In the genomic region with DNA sequence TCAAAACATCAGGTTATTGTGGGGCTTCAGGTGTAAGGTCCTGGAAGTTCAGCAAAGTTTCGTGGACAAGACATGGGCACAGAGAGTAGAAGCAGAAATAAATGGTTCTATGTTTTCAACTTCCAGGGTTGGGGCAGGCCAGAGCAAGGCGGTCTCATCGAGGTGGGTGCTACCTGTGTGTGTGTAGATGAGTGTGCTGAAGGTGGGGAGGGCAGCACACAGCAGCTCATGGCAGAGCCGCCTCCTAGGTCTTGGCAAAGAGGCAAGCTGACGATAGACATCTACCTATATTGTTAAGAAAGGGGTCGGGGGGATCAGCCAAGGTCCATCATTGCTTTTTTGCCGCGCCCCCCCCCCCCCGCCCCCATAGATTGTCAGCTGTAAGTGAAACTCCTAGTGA, we compare ENCODE assay signal across 8 cellular contexts. TPM values are rescaled to one million over a fixed set of nuclear protein-coding genes. Genes with fewer than 3 reads are reported as not detected.
A peak's percentile ranks its signal among the peaks of the same experiment; 100 is the strongest.
DNase-seq lines count a peak whose midpoint lies in the region; ATAC-seq and TF ChIP-seq lines count a peak whose summit lies in the region.

No MANE protein-coding gene starts in this region.

- peaks cover 21 to 76% (median 70%) of the 10 kb centered on the region in 5 donors for H3K4me1 ChIP-seq in subcutaneous abdominal adipose tissue (ENCODE audit: control insufficient read depth in 5 of 5, insufficient read depth in 5 of 5, low read length in 5 of 5)

- CTCF ChIA-PET in WTC11 (lab: Charles Lee), result interaction anchor here (0.6 to 4.7 kb wide), 5 partner anchors 10 to 188 kb away, joined by 3 to 36 read pairs (median 4); partner anchors contain the start of gene MXD3

- POLR2A ChIA-PET in WTC11 (lab: Charles Lee), result no interaction called here

- no peaks in the 10 kb centered on the region for H3K27me3 ChIP-seq in subcutaneous abdominal adipose tissue (ENCODE audit: control insufficient read depth in 5 of 5, insufficient read depth in 4 of 5, low read length in 5 of 5)

- H3K9me3 Mint-ChIP-seq in activated T-cell treated with anti-CD3 and anti-CD28 coated beads, Interleukin-2, amount 50 U/mL, for 24 hours, result no peaks in the 10 kb centered on the region
- H3K9me3 Mint-ChIP-seq in WTC11, result no peaks in the 10 kb centered on the region
- H3K9me3 Mint-ChIP-seq in immature natural killer cell, result no peaks in the 10 kb centered on the region

- H3K27ac ChIP-seq in subcutaneous abdominal adipose tissue (ENCODE audit: low read depth, low read length), result peak overlapping the region; percentile 90

- no peak overlapping the region for H3K4me3 ChIP-seq in subcutaneous abdominal adipose tissue (ENCODE audit: low read depth in 1 of 5, low read length in 5 of 5)

- H3K27me3 Mint-ChIP-seq in activated T-cell treated with anti-CD3 and anti-CD28 coated beads, Interleukin-2, amount 50 U/mL, for 24 hours, result no peaks in the 10 kb centered on the region
- H3K27me3 Mint-ChIP-seq in WTC11 (ENCODE audit: low read depth) (no peaks in the 10 kb centered on the region), immature natural killer cell (ENCODE audit: low read depth in 3 of 3) (peaks cover 16 to 47% (median 41%) of the 10 kb centered on the region in 3 donors)

- ATAC-seq in WTC11 (no peak), HG02759 (IDR thresholded peaks at IDR 0.05; ENCODE audit: unreplicated experiment) (no peak), HG03095 (IDR thresholded peaks at IDR 0.05; ENCODE audit: unreplicated experiment) (no peak)

- peaks cover 72% of the 10 kb centered on the region for H3K36me3 Mint-ChIP-seq in activated T-cell treated with anti-CD3 and anti-CD28 coated beads, Interleukin-2, amount 50 U/mL, for 24 hours (ENCODE audit: low read depth)
- peaks cover 19% of the 10 kb centered on the region for H3K36me3 Mint-ChIP-seq in WTC11
- H3K36me3 Mint-ChIP-seq in immature natural killer cell, result peaks cover 8 to 16% (median 14%) of the 10 kb centered on the region in 3 donors

- DNase-seq in activated T-cell treated with anti-CD3 and anti-CD28 coated beads, Interleukin-2, amount 50 U/mL, for 24 hours, result no peak
- DNase-seq in activated T-cell treated with anti-CD3 and anti-CD28 coated beads, Interleukin-2, amount 50 U/mL, for 48 hours, result no peak
- DNase-seq in WTC11 (ENCODE audit: low spot score) (no peak), immature natural killer cell (no peak), HPDE6-E6E7 (ENCODE audit: extremely low spot score) (no peak)

- no peak for TF ChIP-seq CTCF in WTC11 (IDR thresholded peaks at IDR 0.05)

- H3K4me1 Mint-ChIP-seq in activated T-cell treated with anti-CD3 and anti-CD28 coated beads, Interleukin-2, amount 50 U/mL, for 24 hours (ENCODE audit: low read depth), result peaks cover 71% of the 10 kb centered on the region
- H3K4me1 Mint-ChIP-seq in WTC11 (peaks cover 49% of the 10 kb centered on the region), immature natural killer cell (peaks cover 84 to 88% of the 10 kb centered on the region in 2 donors)

- H3K27ac Mint-ChIP-seq in activated T-cell treated with anti-CD3 and anti-CD28 coated beads, Interleukin-2, amount 50 U/mL, for 24 hours, result peak overlapping the region; percentile 85
- H3K27ac Mint-ChIP-seq in WTC11 (peak overlapping the region; percentile 78), immature natural killer cell (peak overlapping the region; percentile 92 to 98 (median 96))

- H3K36me3 ChIP-seq in subcutaneous abdominal adipose tissue (ENCODE audit: control insufficient read depth in 5 of 5, insufficient read depth in 5 of 5, low read length in 5 of 5), result peaks cover 5 to 35% (median 23%) of the 10 kb centered on the region in 5 donors

- H3K9ac ChIP-seq in subcutaneous abdominal adipose tissue (ENCODE audit: low read length in 5 of 5), result peak overlapping the region in 1 of 5 donors; percentile 49

- no peaks in the 10 kb centered on the region for H3K9me3 ChIP-seq in subcutaneous abdominal adipose tissue (ENCODE audit: control insufficient read depth in 5 of 5, low read length in 5 of 5)

- H3K4me3 Mint-ChIP-seq in activated T-cell treated with anti-CD3 and anti-CD28 coated beads, Interleukin-2, amount 50 U/mL, for 24 hours, result no peak overlapping the region
- H3K4me3 Mint-ChIP-seq in WTC11, result no peak overlapping the region
- H3K4me3 Mint-ChIP-seq in immature natural killer cell, result peak overlapping the region; percentile 23 to 65 (median 54)

TF ChIP-seq in WTC11, 78 proteins besides CTCF, POLR2A, EP300 and RAD21 (continues in another document):
- no peak for TF ChIP-seq NR3C1 (CRISPR knock-in tag; conservative IDR thresholded peaks at IDR 0.05; ENCODE audit: low read depth)
- TF ChIP-seq NFE2L1 (CRISPR knock-in tag; IDR thresholded peaks at IDR 0.05), result no peak
- TF ChIP-seq ZNF423 (CRISPR knock-in tag; IDR thresholded peaks at IDR 0.05), result no peak
- TF ChIP-seq FOXP4 (CRISPR knock-in tag; IDR thresholded peaks at IDR 0.05), result no peak
- no peak for TF ChIP-seq FOXK1 (CRISPR knock-in tag; IDR thresholded peaks at IDR 0.05)
- TF ChIP-seq PRRX2 (CRISPR knock-in tag; IDR thresholded peaks at IDR 0.05), result no peak
- TF ChIP-seq HMGXB4 (CRISPR knock-in tag; IDR thresholded peaks at IDR 0.05), result no peak
- TF ChIP-seq FOXP1 (CRISPR knock-in tag; IDR thresholded peaks at IDR 0.05; ENCODE audit: borderline replicate concordance), result no peak
- TF ChIP-seq ERG (CRISPR knock-in tag; IDR thresholded peaks at IDR 0.05), result no peak

RNA-seq across cellular contexts. Expression of gene RAB24, which starts 3.8 kb away (rescaled TPM):
- total RNA-seq in WTC11 (2021), result 37.0 to 40.2 TPM (median 38.0 TPM) in 3 replicates
- 10 to 100 TPM; 39.7 to 80.2 (median 45.8) TPM for polyA plus RNA-seq in immature natural killer cell

RNA-seq across cellular contexts. Expression of gene PRELID1, which starts 3.9 kb away (rescaled TPM):
- total RNA-seq in WTC11 (2021), result 235 to 273 TPM (median 245 TPM) in 3 replicates
- 100 to 1,000 TPM; 345 to 494 (median 375) TPM for polyA plus RNA-seq in immature natural killer cell

RNA-seq across cellular contexts. Expression of gene MXD3, which starts 12.0 kb away (rescaled TPM):
- 16.9 to 25.7 TPM (median 18.8 TPM) in 3 replicates for total RNA-seq in WTC11 (2021)
- 1 to 10 TPM; 2.1 to 4.2 (median 4.1) TPM for polyA plus RNA-seq in immature natural killer cell

RNA-seq across cellular contexts. Expression of gene LMAN2, which starts 51.8 kb away (rescaled TPM):
- 141 to 162 TPM (median 147 TPM) in 3 replicates for total RNA-seq in WTC11 (2021)
- 100 to 1,000 TPM; 316 to 441 (median 409) TPM for polyA plus RNA-seq in immature natural killer cell

RNA-seq across cellular contexts. Expression of gene RGS14, which starts 58.0 kb away (rescaled TPM):
- total RNA-seq in WTC11 (2021), result 60.4 to 74.6 TPM (median 64.6 TPM) in 3 replicates
- 10 to 100 TPM; 27.1 to 64.5 (median 33.8) TPM for polyA plus RNA-seq in immature natural killer cell

Comparison
In these comparisons a context has a peak if more than half of its experiments do, and no peak if none do; other contexts are left out.
1. H3K4me3 Mint-ChIP-seq: peak in immature natural killer cell (5 of 5); none in activated T-cell treated with anti-CD3 and anti-CD28 coated beads, Interleukin-2, amount 50 U/mL, for 24 hours (single experiment) and WTC11 (single experiment).
2. Peak in every context shown above with its lines, with median percentiles within 50 percentile points of each other: H3K27ac Mint-ChIP-seq.